ENCODE assay signal across 7 cellular contexts in genomic region chr5:28017178-28017577, GRCh38.
"Had no signal": no experiment of that assay in that cellular context is flagged by ENCODE, and none has a peak within 500 bp of the region (broad histone marks: within the 10 kb centered on the region; RNA-seq: fewer than 3 reads in every experiment).

No MANE protein-coding gene starts in this region.

- H3K4me1 ChIP-seq: HAP-1 had no signal

- H3K4me3 Mint-ChIP-seq: IgD-negative memory B cell had no signal

- H3K36me3 Mint-ChIP-seq: IgD-negative memory B cell had no signal

- H3K9me3 ChIP-seq: HAP-1 had no signal

- H3K36me3 ChIP-seq: HAP-1 had no signal

- ATAC-seq: HCT116 had no signal

- DNase-seq: GM23248, GOT3, H7, KG1 had no signal

- H3K4me3 ChIP-seq: GM23248, HAP-1 had no signal

- H3K27ac ChIP-seq: GM23248 had no signal

- H3K27ac Mint-ChIP-seq: IgD-negative memory B cell had no signal

- H3K27me3 Mint-ChIP-seq: IgD-negative memory B cell had no signal
